12 cellular contexts compared by ENCODE assay signal in genomic region chr14:94028450-94028826, GRCh38. TPM values are rescaled to one million over a fixed set of nuclear protein-coding genes. Genes with fewer than 3 reads are reported as not detected.
DNase-seq lines count a peak whose midpoint lies in the region; ATAC-seq, FAIRE-seq and TF ChIP-seq lines count a peak whose summit lies in the region.
"Had no signal": no experiment of that assay in that cellular context is flagged by ENCODE, and none has a peak within 500 bp of the region (broad histone marks: within the 10 kb centered on the region; RNA-seq: fewer than 3 reads in every experiment).

No MANE protein-coding gene starts in this region.

- peak overlapping the region; percentile 54 for H3K4me3 Mint-ChIP-seq in T-helper 1 cell treated with Interleukin-12 subunit alpha and Interleukin-12 subunit beta and Interleukin-4 antibody, amounts not matched to agents 30 μg/mL and 1 μg/mL, for 36 hours
- peak overlapping the region; percentile 26 for H3K4me3 Mint-ChIP-seq in central memory CD8-positive, alpha-beta T cell

- peaks cover 0 to 8% (median 0%) of the 10 kb centered on the region in 11 experiments; a peak in 1 of 22 replicates for H4K20me1 ChIP-seq in BLaER1 treated with 17β-estradiol and CSF1 and Interleukin-3, amounts not matched to agents 10 nM and 100 nM

- FAIRE-seq in GM12892 (lab: Jason Lieb, UNC), result no peak

- H3K9ac ChIP-seq in BLaER1 treated with 17β-estradiol and CSF1 and Interleukin-3, amounts not matched to agents 10 nM and 100 nM, result no peak overlapping the region

- H3K27me3 ChIP-seq in BLaER1 treated with 17β-estradiol and CSF1 and Interleukin-3, amounts not matched to agents 10 nM and 100 nM, result peaks cover 0 to 7% (median 0%) of the 10 kb centered on the region in 11 experiments; a peak in 5 of 22 replicates
- H3K27me3 ChIP-seq: neutrophil had no signal

- no peaks in the 10 kb centered on the region for H3K9me3 ChIP-seq in BLaER1 treated with 17β-estradiol and CSF1 and Interleukin-3, amounts not matched to agents 10 nM and 100 nM (replicated peaks in 1 of 11)
- H3K9me3 ChIP-seq: neutrophil had no signal

- no peak for TF ChIP-seq POLR2A in GM12892 (IDR thresholded peaks at IDR 0.05; ENCODE audit: low read depth, low read length)

- intact Hi-C loops in left cardiac atrium (cut with DNase I), result no loop called here

- no peak overlapping the region for H3K4me3 ChIP-seq in BLaER1 treated with 17β-estradiol and CSF1 and Interleukin-3, amounts not matched to agents 10 nM and 100 nM

- no peak for TF ChIP-seq CTCF in GM20000 (IDR thresholded peaks at IDR 0.05; ENCODE audit: extremely low read depth, missing control alignments)

- DNase-seq in GM20000 (ENCODE audit: low spot score), result peak; percentile 51
- no peak for DNase-seq in central memory CD8-positive, alpha-beta T cell (ENCODE audit: low spot score in 2 of 2)
- no peak for DNase-seq in NCI-H446 (lab: John Stamatoyannopoulos, UW)
- DNase-seq in GM12892 (ENCODE audit: insufficient read length), result no peak
- no peak for DNase-seq in left cardiac atrium
- DNase-seq: MV-4-11 had no signal

- H3K36me3 Mint-ChIP-seq in T-helper 1 cell treated with Interleukin-12 subunit alpha and Interleukin-12 subunit beta and Interleukin-4 antibody, amounts not matched to agents 30 μg/mL and 1 μg/mL, for 36 hours (ENCODE audit: low read depth), result no peaks in the 10 kb centered on the region
- H3K36me3 Mint-ChIP-seq in central memory CD8-positive, alpha-beta T cell (ENCODE audit: insufficient read depth), result peaks cover 3% of the 10 kb centered on the region

- H3K27ac Mint-ChIP-seq in T-helper 1 cell treated with Interleukin-12 subunit alpha and Interleukin-12 subunit beta and Interleukin-4 antibody, amounts not matched to agents 30 μg/mL and 1 μg/mL, for 36 hours, result peak overlapping the region; percentile 14
- no peak overlapping the region for H3K27ac Mint-ChIP-seq in central memory CD8-positive, alpha-beta T cell (ENCODE audit: low read depth)

- peaks cover 16% of the 10 kb centered on the region for H3K4me1 Mint-ChIP-seq in T-helper 1 cell treated with Interleukin-12 subunit alpha and Interleukin-12 subunit beta and Interleukin-4 antibody, amounts not matched to agents 30 μg/mL and 1 μg/mL, for 36 hours (ENCODE audit: low read depth)
- peaks cover 12% of the 10 kb centered on the region for H3K4me1 Mint-ChIP-seq in central memory CD8-positive, alpha-beta T cell

- peak overlapping the region; percentile 66 to 89 (median 79) for H3K4me2 ChIP-seq in BLaER1 treated with 17β-estradiol and CSF1 and Interleukin-3, amounts not matched to agents 10 nM and 100 nM

- ATAC-seq in central memory CD8-positive, alpha-beta T cell (replicated peaks; ENCODE audit: extremely low read depth, poor library complexity, severe bottlenecking), result no peak
- no peak for ATAC-seq in left cardiac atrium
- ATAC-seq in HG02678 (IDR thresholded peaks at IDR 0.05; ENCODE audit: unreplicated experiment), result no peak

- no peaks in the 10 kb centered on the region for H3K36me3 ChIP-seq in BLaER1 treated with 17β-estradiol and CSF1 and Interleukin-3, amounts not matched to agents 10 nM and 100 nM
- H3K36me3 ChIP-seq: neutrophil had no signal

- H3K9me3 Mint-ChIP-seq in T-helper 1 cell treated with Interleukin-12 subunit alpha and Interleukin-12 subunit beta and Interleukin-4 antibody, amounts not matched to agents 30 μg/mL and 1 μg/mL, for 36 hours, result no peaks in the 10 kb centered on the region
- no peaks in the 10 kb centered on the region for H3K9me3 Mint-ChIP-seq in central memory CD8-positive, alpha-beta T cell

- H3K4me1 ChIP-seq in BLaER1 treated with 17β-estradiol and CSF1 and Interleukin-3, amounts not matched to agents 10 nM and 100 nM, result peaks cover 29 to 36% (median 31%) of the 10 kb centered on the region in 10 experiments

- H3K27ac ChIP-seq in BLaER1 treated with 17β-estradiol and CSF1 and Interleukin-3, amounts not matched to agents 10 nM and 100 nM, result no peak overlapping the region

- peaks cover 3% of the 10 kb centered on the region for H3K27me3 Mint-ChIP-seq in T-helper 1 cell treated with Interleukin-12 subunit alpha and Interleukin-12 subunit beta and Interleukin-4 antibody, amounts not matched to agents 30 μg/mL and 1 μg/mL, for 36 hours (ENCODE audit: low read depth)
- H3K27me3 Mint-ChIP-seq in central memory CD8-positive, alpha-beta T cell, result peaks cover 13% of the 10 kb centered on the region

RNA-seq across cellular contexts. Expression of gene OTUB2, which starts 2.3 kb away (rescaled TPM):
- polyA plus RNA-seq in GM12892 (2012; ENCODE audit: missing spikeins), result 0.57 TPM
- under 1 TPM; 0.24 to 0.56 TPM for total RNA-seq in left cardiac atrium

RNA-seq across cellular contexts. Expression of gene CCDC197, which starts 31.3 kb away (rescaled TPM):
- not detected for polyA plus RNA-seq in GM12892 (2012; ENCODE audit: missing spikeins)
- total RNA-seq in left cardiac atrium, result not detected
- total RNA-seq: fibroblast of lung, G401 had no signal
- polyA plus RNA-seq: fibroblast of lung had no signal

RNA-seq across cellular contexts. Expression of gene ASB2, which starts 52.1 kb away (rescaled TPM):
- 25.2 TPM for polyA plus RNA-seq in GM12892 (2012; ENCODE audit: missing spikeins)
- total RNA-seq in left cardiac atrium, result 100 to 1,000 TPM; 102 to 105 TPM

RNA-seq across cellular contexts. Expression of gene DDX24, which starts 52.6 kb away (rescaled TPM):
- 147 TPM for polyA plus RNA-seq in GM12892 (2012; ENCODE audit: missing spikeins)
- total RNA-seq in left cardiac atrium, result 100 to 1,000 TPM; 166 to 253 TPM

RNA-seq across cellular contexts. Expression of gene IFI27L1, which starts 52.7 kb away (rescaled TPM):
- polyA plus RNA-seq in GM12892 (2012; ENCODE audit: missing spikeins), result 25.2 TPM
- total RNA-seq in left cardiac atrium, result 10 to 100 TPM; 10.5 to 13.8 TPM
